Comparison of ENCODE assay signal across 12 cellular contexts in genomic region chr9:17342696-17343095, GRCh38.
"Had no signal": no experiment of that assay in that cellular context is flagged by ENCODE, and none has a peak within 500 bp of the region (broad histone marks: within the 10 kb centered on the region; RNA-seq: fewer than 3 reads in every experiment).

No MANE protein-coding gene starts in this region.

- H3K4me3 ChIP-seq: body of pancreas, prostate gland, sigmoid colon, transverse colon had no signal

- H3K4me1 ChIP-seq: body of pancreas, prostate gland, sigmoid colon, transverse colon had no signal

- H3K27me3 ChIP-seq: body of pancreas, sigmoid colon, transverse colon had no signal

- H3K27ac ChIP-seq: body of pancreas, prostate gland, sigmoid colon, transverse colon had no signal

- ATAC-seq: body of pancreas; esophagus mucosa; naive thymus-derived CD8-positive, alpha-beta T cell had no signal

- H3K36me3 ChIP-seq: prostate gland, transverse colon had no signal

- H3K9me3 ChIP-seq: body of pancreas, prostate gland, sigmoid colon, transverse colon had no signal

- DNase-seq: activated B cell treated with CpG ODN at 0.5 μM for 24 hours; activated CD4-positive, alpha-beta T cell treated with anti-CD3 and anti-CD28 coated beads, Interleukin-2, amount 10 ng/mL, durations not matched to agents 24 days and 14 days; amniotic stem cell; body of pancreas; dermis blood vessel endothelial cell; naive thymus-derived CD8-positive, alpha-beta T cell; sigmoid colon; stimulated activated CD4-positive, alpha-beta T cell treated with anti-CD3 and anti-CD28 coated beads, Interleukin-2, amount 100 ng/mL, for 24 hours; T-helper 9 cell; transverse colon had no signal
